In genomic region chr13:109788372-109789195, GRCh38 we compare ENCODE assay signal across 1 cellular context.
TF ChIP-seq lines count a peak whose summit lies in the region.

No MANE protein-coding gene starts in this region.

TF ChIP-seq in H1, 55 proteins besides CTCF, POLR2A, EP300 and RAD21:
- no peak for TF ChIP-seq FOSL1 (IDR thresholded peaks at IDR 0.05; ENCODE audit: insufficient read depth, low read depth, low read length)
- no peak for TF ChIP-seq HDAC6 (IDR thresholded peaks at IDR 0.05; ENCODE audit: low read depth, low read length)
- TF ChIP-seq E2F6 (IDR thresholded peaks at IDR 0.05), result no peak
- TF ChIP-seq ASH2L (IDR thresholded peaks at IDR 0.05; ENCODE audit: low read length), result no peak
- no peak for TF ChIP-seq JUN (IDR thresholded peaks at IDR 0.05; ENCODE audit: low read depth, low read length)
- TF ChIP-seq SUZ12 (IDR thresholded peaks at IDR 0.05; ENCODE audit: low read length), result no peak
- no peak for TF ChIP-seq PHF8 (conservative IDR thresholded peaks at IDR 0.05; ENCODE audit: low read depth, low read length)
- no peak for TF ChIP-seq KDM5A (IDR thresholded peaks at IDR 0.05; ENCODE audit: low read length)
